In genomic region chr10:93697207-93697606, GRCh38 we compare ENCODE assay signal across 1 cellular context.
TF ChIP-seq lines count a peak whose summit lies in the region.

No MANE protein-coding gene starts in this region.

TF ChIP-seq in HepG2, 621 proteins besides CTCF, POLR2A, EP300 and RAD21:
- TF ChIP-seq PREB (CRISPR knock-in tag; IDR thresholded peaks at IDR 0.05): no peak
- no peak for TF ChIP-seq ZNF678 (CRISPR knock-in tag; IDR thresholded peaks at IDR 0.05)
- TF ChIP-seq KDM4B (CRISPR knock-in tag; IDR thresholded peaks at IDR 0.05): no peak
- TF ChIP-seq, protein P1, sequence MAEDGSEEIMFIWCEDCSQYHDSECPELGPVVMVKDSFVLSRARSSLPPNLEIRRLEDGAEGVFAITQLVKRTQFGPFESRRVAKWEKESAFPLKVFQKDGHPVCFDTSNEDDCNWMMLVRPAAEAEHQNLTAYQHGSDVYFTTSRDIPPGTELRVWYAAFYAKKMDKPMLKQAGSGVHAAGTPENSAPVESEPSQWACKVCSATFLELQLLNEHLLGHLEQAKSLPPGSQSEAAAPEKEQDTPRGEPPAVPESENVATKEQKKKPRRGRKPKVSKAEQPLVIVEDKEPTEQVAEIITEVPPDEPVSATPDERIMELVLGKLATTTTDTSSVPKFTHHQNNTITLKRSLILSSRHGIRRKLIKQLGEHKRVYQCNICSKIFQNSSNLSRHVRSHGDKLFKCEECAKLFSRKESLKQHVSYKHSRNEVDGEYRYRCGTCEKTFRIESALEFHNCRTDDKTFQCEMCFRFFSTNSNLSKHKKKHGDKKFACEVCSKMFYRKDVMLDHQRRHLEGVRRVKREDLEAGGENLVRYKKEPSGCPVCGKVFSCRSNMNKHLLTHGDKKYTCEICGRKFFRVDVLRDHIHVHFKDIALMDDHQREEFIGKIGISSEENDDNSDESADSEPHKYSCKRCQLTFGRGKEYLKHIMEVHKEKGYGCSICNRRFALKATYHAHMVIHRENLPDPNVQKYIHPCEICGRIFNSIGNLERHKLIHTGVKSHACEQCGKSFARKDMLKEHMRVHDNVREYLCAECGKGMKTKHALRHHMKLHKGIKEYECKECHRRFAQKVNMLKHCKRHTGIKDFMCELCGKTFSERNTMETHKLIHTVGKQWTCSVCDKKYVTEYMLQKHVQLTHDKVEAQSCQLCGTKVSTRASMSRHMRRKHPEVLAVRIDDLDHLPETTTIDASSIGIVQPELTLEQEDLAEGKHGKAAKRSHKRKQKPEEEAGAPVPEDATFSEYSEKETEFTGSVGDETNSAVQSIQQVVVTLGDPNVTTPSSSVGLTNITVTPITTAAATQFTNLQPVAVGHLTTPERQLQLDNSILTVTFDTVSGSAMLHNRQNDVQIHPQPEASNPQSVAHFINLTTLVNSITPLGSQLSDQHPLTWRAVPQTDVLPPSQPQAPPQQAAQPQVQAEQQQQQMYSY (CRISPR knock-in tag; IDR thresholded peaks at IDR 0.05): no peak
- no peak for TF ChIP-seq SNRNP70 (IDR thresholded peaks at IDR 0.05; ENCODE audit: low read depth, low read length)
- no peak for TF ChIP-seq HOXA9 (CRISPR knock-in tag; IDR thresholded peaks at IDR 0.05; ENCODE audit: borderline replicate concordance)
- TF ChIP-seq KLF12 (CRISPR knock-in tag; IDR thresholded peaks at IDR 0.05; ENCODE audit: borderline replicate concordance): no peak
- TF ChIP-seq, protein P2, sequence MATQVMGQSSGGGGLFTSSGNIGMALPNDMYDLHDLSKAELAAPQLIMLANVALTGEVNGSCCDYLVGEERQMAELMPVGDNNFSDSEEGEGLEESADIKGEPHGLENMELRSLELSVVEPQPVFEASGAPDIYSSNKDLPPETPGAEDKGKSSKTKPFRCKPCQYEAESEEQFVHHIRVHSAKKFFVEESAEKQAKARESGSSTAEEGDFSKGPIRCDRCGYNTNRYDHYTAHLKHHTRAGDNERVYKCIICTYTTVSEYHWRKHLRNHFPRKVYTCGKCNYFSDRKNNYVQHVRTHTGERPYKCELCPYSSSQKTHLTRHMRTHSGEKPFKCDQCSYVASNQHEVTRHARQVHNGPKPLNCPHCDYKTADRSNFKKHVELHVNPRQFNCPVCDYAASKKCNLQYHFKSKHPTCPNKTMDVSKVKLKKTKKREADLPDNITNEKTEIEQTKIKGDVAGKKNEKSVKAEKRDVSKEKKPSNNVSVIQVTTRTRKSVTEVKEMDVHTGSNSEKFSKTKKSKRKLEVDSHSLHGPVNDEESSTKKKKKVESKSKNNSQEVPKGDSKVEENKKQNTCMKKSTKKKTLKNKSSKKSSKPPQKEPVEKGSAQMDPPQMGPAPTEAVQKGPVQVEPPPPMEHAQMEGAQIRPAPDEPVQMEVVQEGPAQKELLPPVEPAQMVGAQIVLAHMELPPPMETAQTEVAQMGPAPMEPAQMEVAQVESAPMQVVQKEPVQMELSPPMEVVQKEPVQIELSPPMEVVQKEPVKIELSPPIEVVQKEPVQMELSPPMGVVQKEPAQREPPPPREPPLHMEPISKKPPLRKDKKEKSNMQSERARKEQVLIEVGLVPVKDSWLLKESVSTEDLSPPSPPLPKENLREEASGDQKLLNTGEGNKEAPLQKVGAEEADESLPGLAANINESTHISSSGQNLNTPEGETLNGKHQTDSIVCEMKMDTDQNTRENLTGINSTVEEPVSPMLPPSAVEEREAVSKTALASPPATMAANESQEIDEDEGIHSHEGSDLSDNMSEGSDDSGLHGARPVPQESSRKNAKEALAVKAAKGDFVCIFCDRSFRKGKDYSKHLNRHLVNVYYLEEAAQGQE (IDR thresholded peaks at IDR 0.05; ENCODE audit: borderline replicate concordance in 1 of 2, low read depth in 1 of 2, low read length in 2 of 2): no peak
- no peak for TF ChIP-seq FOXJ3 (CRISPR knock-in tag; IDR thresholded peaks at IDR 0.05; ENCODE audit: borderline replicate concordance)
- no peak for TF ChIP-seq ZNF766 (CRISPR knock-in tag; IDR thresholded peaks at IDR 0.05; ENCODE audit: borderline replicate concordance)
- no peak for TF ChIP-seq ZSCAN21 (CRISPR knock-in tag; IDR thresholded peaks at IDR 0.05; ENCODE audit: borderline replicate concordance)
- no peak for TF ChIP-seq SAFB2 (CRISPR knock-in tag; IDR thresholded peaks at IDR 0.05; ENCODE audit: borderline replicate concordance, low read depth)
- no peak for TF ChIP-seq ZBTB49 (CRISPR knock-in tag; IDR thresholded peaks at IDR 0.05; ENCODE audit: borderline replicate concordance)
- no peak for TF ChIP-seq CENPT (CRISPR knock-in tag; IDR thresholded peaks at IDR 0.05; ENCODE audit: low read depth)
- TF ChIP-seq RFX1 (IDR thresholded peaks at IDR 0.05): no peak
- TF ChIP-seq ZNF891 (CRISPR knock-in tag; IDR thresholded peaks at IDR 0.05): no peak
- no peak for TF ChIP-seq TGIF2 (CRISPR knock-in tag; IDR thresholded peaks at IDR 0.05)
- TF ChIP-seq NCOR1 (IDR thresholded peaks at IDR 0.05; ENCODE audit: borderline replicate concordance, low read length): no peak
- no peak for TF ChIP-seq SMAD1 (CRISPR knock-in tag; IDR thresholded peaks at IDR 0.05; ENCODE audit: borderline replicate concordance, low read depth)
